18 cellular contexts compared by ENCODE assay signal in genomic region chr17:14336418-14336817, GRCh38. TPM values are rescaled to one million over a fixed set of nuclear protein-coding genes. Genes with fewer than 3 reads are reported as not detected.
DNase-seq lines count a peak whose midpoint lies in the region; ATAC-seq, FAIRE-seq and TF ChIP-seq lines count a peak whose summit lies in the region.
"Had no signal": no experiment of that assay in that cellular context is flagged by ENCODE, and none has a peak within 500 bp of the region (broad histone marks: within the 10 kb centered on the region; RNA-seq: fewer than 3 reads in every experiment).

No MANE protein-coding gene starts in this region.

- WGBS in H1 (ENCODE audit: extremely low coverage in 1 of 2, insufficient coverage in 1 of 2, insufficient read length in 1 of 2, insufficient replicate concordance in 2 of 2, low coverage in 1 of 2, low lambda C conversion rate in 2 of 2, missing lambda C conversion rate in 1 of 2), 2 experiments, result 81% methylated on average over 4 of the region's 4 CpGs; no CpG with 5 or more reads in 1 of the 2 experiments

- no peak overlapping the region for H4K5ac ChIP-seq in H1 (ENCODE audit: insufficient read length, low read depth, low read length)

- H3K27ac ChIP-seq in CD4-positive, alpha-beta T cell (ENCODE audit: low read depth, low read length), result no peak overlapping the region
- H3K27ac ChIP-seq in H1 (ENCODE audit: low read depth, low read length), result no peak overlapping the region
- H3K27ac ChIP-seq: A549, RWPE1 had no signal

- H2BK20ac ChIP-seq in H1 (ENCODE audit: low read length), result 0 out of 2 replicates have a peak overlapping the region, but pooled peaks have one; percentile 21

- no peak overlapping the region for H2BK5ac ChIP-seq in H1 (ENCODE audit: low read depth, low read length)

- no peak overlapping the region for H3K9ac ChIP-seq in H1 (replicated peaks in 1 of 4; ENCODE audit: extremely low read depth in 1 of 4, low read depth in 3 of 4, low read length in 3 of 4)

- in situ Hi-C loops in KBM-7 (cut with MboI; ENCODE audit: low pct_unique_long_range_greater_than_20kb, low sequenced_read_pairs), result no loop called here

- no peak overlapping the region for H3K56ac ChIP-seq in H1 (replicated peaks; ENCODE audit: insufficient read length, low read depth, low read length)

- H3K14ac ChIP-seq in H1 (ENCODE audit: insufficient read length), result no peak overlapping the region

- intact Hi-C loops in CD4-positive, alpha-beta T cell (cut with DNase I, micrococcal nuclease), result no loop called here
- intact Hi-C loops in natural killer cell (cut with micrococcal nuclease), result no loop called here

- H2AFZ ChIP-seq in H1 (ENCODE audit: low read length), result no peak overlapping the region

- H4K8ac ChIP-seq in H1 (ENCODE audit: extremely low read depth, insufficient read depth, low read length), result no peak overlapping the region

- no peak for FAIRE-seq in H1 (lab: Jason Lieb, UNC)
- FAIRE-seq: H54 had no signal

- POLR2A ChIA-PET in CD4-positive, alpha-beta T cell (lab: Charles Lee), result no interaction called here
- POLR2A ChIA-PET in H1 (lab: Charles Lee; ENCODE audit: partially characterized antibody), result no interaction called here

- peaks cover 0 to 2% of the 10 kb centered on the region in 2 experiments for H4K20me1 ChIP-seq in H1 (replicated peaks in 1 of 2; ENCODE audit: control insufficient read depth in 1 of 2, insufficient read depth in 2 of 2, low read length in 2 of 2)

- peaks cover 8% of the 10 kb centered on the region for H3K36me3 Mint-ChIP-seq in activated naive CD4-positive, alpha-beta T cell treated with anti-CD3 and anti-CD28 coated beads, Interleukin-2, amount 50 U/mL, for 24 hours
- H3K36me3 Mint-ChIP-seq in activated naive CD4-positive, alpha-beta T cell treated with anti-CD3 and anti-CD28 coated beads, Interleukin-2, amount 10 ng/mL, durations not matched to agents 7 days and 5 days, result peaks cover 23% of the 10 kb centered on the region
- H3K36me3 Mint-ChIP-seq in CD4-positive, alpha-beta T cell (ENCODE audit: low read depth), result peaks cover 27% of the 10 kb centered on the region
- no peaks in the 10 kb centered on the region for H3K36me3 Mint-ChIP-seq in natural killer cell

- H3K4ac ChIP-seq in H1 (replicated peaks; ENCODE audit: insufficient read length, low read depth, low read length), result no peak overlapping the region

- H3K27me3 ChIP-seq in CD4-positive, alpha-beta T cell (ENCODE audit: control insufficient read depth, insufficient read depth, low read length), result no peaks in the 10 kb centered on the region
- no peaks in the 10 kb centered on the region for H3K27me3 ChIP-seq in H1 (replicated peaks in 1 of 4; ENCODE audit: control insufficient read depth in 3 of 4, extremely low read depth in 1 of 4, insufficient read depth in 3 of 4, low read length in 3 of 4)
- H3K27me3 ChIP-seq: MG63 had no signal

- H3K4me3 Mint-ChIP-seq in activated naive CD4-positive, alpha-beta T cell treated with anti-CD3 and anti-CD28 coated beads, Interleukin-2, amount 50 U/mL, for 24 hours, result no peak overlapping the region
- no peak overlapping the region for H3K4me3 Mint-ChIP-seq in activated naive CD4-positive, alpha-beta T cell treated with anti-CD3 and anti-CD28 coated beads, Interleukin-2, amount 10 ng/mL, durations not matched to agents 7 days and 5 days
- no peak overlapping the region for H3K4me3 Mint-ChIP-seq in CD4-positive, alpha-beta T cell
- H3K4me3 Mint-ChIP-seq in natural killer cell, result no peak overlapping the region

- H3K27me3 Mint-ChIP-seq in activated naive CD4-positive, alpha-beta T cell treated with anti-CD3 and anti-CD28 coated beads, Interleukin-2, amount 50 U/mL, for 24 hours, result no peaks in the 10 kb centered on the region
- no peaks in the 10 kb centered on the region for H3K27me3 Mint-ChIP-seq in activated naive CD4-positive, alpha-beta T cell treated with anti-CD3 and anti-CD28 coated beads, Interleukin-2, amount 10 ng/mL, durations not matched to agents 7 days and 5 days
- no peaks in the 10 kb centered on the region for H3K27me3 Mint-ChIP-seq in CD4-positive, alpha-beta T cell
- no peaks in the 10 kb centered on the region for H3K27me3 Mint-ChIP-seq in natural killer cell (ENCODE audit: low read depth in 2 of 2)

- H3K79me2 ChIP-seq in H1 (ENCODE audit: control insufficient read depth in 1 of 2, insufficient read depth in 2 of 2, low read length in 2 of 2), result peaks cover 0 to 61% of the 10 kb centered on the region in 2 experiments; a peak in 2 of 4 replicates

- H3K4me3 ChIP-seq in H1 (ENCODE audit: extremely low read depth in 1 of 4, insufficient read depth in 2 of 4, low read depth in 3 of 4, low read length in 4 of 4), result no peak overlapping the region
- H3K4me3 ChIP-seq: A549, MG63 had no signal

- H3K18ac ChIP-seq in H1 (ENCODE audit: extremely low read depth, low read length), result no peak overlapping the region

- H3K27ac Mint-ChIP-seq in activated naive CD4-positive, alpha-beta T cell treated with anti-CD3 and anti-CD28 coated beads, Interleukin-2, amount 50 U/mL, for 24 hours, result peak overlapping the region; percentile 84
- no peak overlapping the region for H3K27ac Mint-ChIP-seq in activated naive CD4-positive, alpha-beta T cell treated with anti-CD3 and anti-CD28 coated beads, Interleukin-2, amount 10 ng/mL, durations not matched to agents 7 days and 5 days
- peak overlapping the region; percentile 78 for H3K27ac Mint-ChIP-seq in CD4-positive, alpha-beta T cell
- peak overlapping the region; percentile 10 to 78 for H3K27ac Mint-ChIP-seq in natural killer cell

- peaks cover 4% of the 10 kb centered on the region; the same call in 1 of the 2 replicates for H3K79me1 ChIP-seq in H1 (ENCODE audit: low read depth, low read length)

- no peak for TF ChIP-seq POLR2A in H1 (IDR thresholded peaks at IDR 0.05; ENCODE audit: control extremely low read depth in 1 of 2, low read depth in 2 of 2, low read length in 2 of 2)
- TF ChIP-seq POLR2A in GM18505 (IDR thresholded peaks at IDR 0.05; ENCODE audit: borderline replicate concordance, extremely low read depth, insufficient read depth, insufficient read length), result no peak

- H2BK15ac ChIP-seq in H1 (ENCODE audit: low read length), result no peak overlapping the region

- H3K4me2 ChIP-seq in H1 (ENCODE audit: insufficient read depth in 1 of 2, low read depth in 2 of 2, low read length in 2 of 2), result no peak overlapping the region
- H3K4me2 ChIP-seq: A549 had no signal

- DNase-seq in activated naive CD4-positive, alpha-beta T cell treated with anti-CD3 and anti-CD28 coated beads, Interleukin-2, amount 10 ng/mL, durations not matched to agents 7 days and 5 days, result no peak
- DNase-seq in CD4-positive, alpha-beta T cell, result no peak
- DNase-seq in H1 (ENCODE audit: low read depth in 1 of 2, low spot score in 2 of 2) (no peak), natural killer cell (no peak), NCI-H146 treated with DMSO at 0.1 percent for 48 hours (lab: John Stamatoyannopoulos, UW; ENCODE audit: unreplicated experiment) (no peak), KBM-7 (no peak)
- DNase-seq: AML-193, GF-D8, MG63, NCI-H1092 treated with DMSO at 0.1 percent for 48 hours, NCI-H1694 treated with DMSO at 0.1 percent for 48 hours, NCI-H345, NCI-H69 had no signal

- H4K91ac ChIP-seq in H1 (replicated peaks; ENCODE audit: insufficient read length, low read length), result no peak overlapping the region

- H2AK5ac ChIP-seq in H1 (ENCODE audit: low read depth, low read length), result no peak overlapping the region

- CTCF ChIA-PET in activated naive CD4-positive, alpha-beta T cell treated with anti-CD3 and anti-CD28 coated beads, Interleukin-2, amount 10 ng/mL, durations not matched to agents 7 days and 5 days (lab: Charles Lee), result no interaction called here
- CTCF ChIA-PET in CD4-positive, alpha-beta T cell (lab: Charles Lee), result no interaction called here
- CTCF ChIA-PET in H1 (lab: Charles Lee; ENCODE audit: partially characterized antibody), result no interaction called here

- H3K23ac ChIP-seq in H1 (ENCODE audit: insufficient read length), result no peak overlapping the region

- H2BK12ac ChIP-seq in H1 (ENCODE audit: low read depth, low read length), result no peak overlapping the region

- no peaks in the 10 kb centered on the region; the same call in 1 of the 2 replicates for H3K23me2 ChIP-seq in H1 (ENCODE audit: low read depth, low read length)

- TF ChIP-seq RAD21 in H1 (IDR thresholded peaks at IDR 0.05 in 1 of 2, conservative IDR thresholded peaks at IDR 0.05 in 1 of 2; ENCODE audit: low read depth in 2 of 2, low read length in 2 of 2), result no peak

- peaks cover 95% of the 10 kb centered on the region for H3K4me1 Mint-ChIP-seq in activated naive CD4-positive, alpha-beta T cell treated with anti-CD3 and anti-CD28 coated beads, Interleukin-2, amount 50 U/mL, for 24 hours
- H3K4me1 Mint-ChIP-seq in activated naive CD4-positive, alpha-beta T cell treated with anti-CD3 and anti-CD28 coated beads, Interleukin-2, amount 10 ng/mL, durations not matched to agents 7 days and 5 days, result peaks cover 80% of the 10 kb centered on the region
- peaks cover 93% of the 10 kb centered on the region for H3K4me1 Mint-ChIP-seq in CD4-positive, alpha-beta T cell (ENCODE audit: low read depth)
- peaks cover 83 to 91% of the 10 kb centered on the region in 2 donors for H3K4me1 Mint-ChIP-seq in natural killer cell

- H3K9me3 Mint-ChIP-seq in activated naive CD4-positive, alpha-beta T cell treated with anti-CD3 and anti-CD28 coated beads, Interleukin-2, amount 50 U/mL, for 24 hours, result no peaks in the 10 kb centered on the region
- H3K9me3 Mint-ChIP-seq in activated naive CD4-positive, alpha-beta T cell treated with anti-CD3 and anti-CD28 coated beads, Interleukin-2, amount 10 ng/mL, durations not matched to agents 7 days and 5 days, result peaks cover 2% of the 10 kb centered on the region
- H3K9me3 Mint-ChIP-seq in CD4-positive, alpha-beta T cell, result no peaks in the 10 kb centered on the region
- no peaks in the 10 kb centered on the region for H3K9me3 Mint-ChIP-seq in natural killer cell

- no peaks in the 10 kb centered on the region for H3K36me3 ChIP-seq in H1 (ENCODE audit: control insufficient read depth in 2 of 4, insufficient read depth in 4 of 4, low read length in 3 of 4)
- H3K36me3 ChIP-seq: MG63 had no signal

- H2BK120ac ChIP-seq in H1 (replicated peaks; ENCODE audit: low read depth, low read length), result no peak overlapping the region

- no peaks in the 10 kb centered on the region for H3K9me3 ChIP-seq in CD4-positive, alpha-beta T cell (ENCODE audit: control insufficient read depth, low read length)
- H3K9me3 ChIP-seq in H1 (ENCODE audit: insufficient read depth in 2 of 2, low read depth in 1 of 2, low read length in 1 of 2), result no peaks in the 10 kb centered on the region
- H3K9me3 ChIP-seq: A549, MG63 had no signal

- no peak for ATAC-seq in CD4-positive, alpha-beta T cell (ENCODE audit: poor library complexity)
- no peak for ATAC-seq in natural killer cell
- ATAC-seq in GM18505 (IDR thresholded peaks at IDR 0.05; ENCODE audit: unreplicated experiment), result no peak
- ATAC-seq: A549 had no signal

- TF ChIP-seq EP300 in H1 (IDR thresholded peaks at IDR 0.05; ENCODE audit: borderline replicate concordance in 1 of 2, low read depth in 2 of 2, low read length in 2 of 2), result no peak

- H3K4me1 ChIP-seq in H1 (replicated peaks in 1 of 4; ENCODE audit: control insufficient read depth in 3 of 4, insufficient read depth in 4 of 4, low read length in 3 of 4), result peaks cover 11 to 20% (median 14%) of the 10 kb centered on the region in 4 experiments
- H3K4me1 ChIP-seq: A549 had no signal

- no peak for TF ChIP-seq CTCF in CD4-positive, alpha-beta T cell (IDR thresholded peaks at IDR 0.05)
- TF ChIP-seq CTCF in H1 (IDR thresholded peaks at IDR 0.05; ENCODE audit: control extremely low read depth in 1 of 3, insufficient read depth in 1 of 3, low read depth in 1 of 3, low read length in 3 of 3), result no peak
- TF ChIP-seq CTCF in natural killer cell (IDR thresholded peaks at IDR 0.05), result no peak

RNA-seq across cellular contexts. Expression of gene HS3ST3B1, which starts 35.5 kb away (rescaled TPM):
- total RNA-seq in CD4-positive, alpha-beta T cell, result 10 to 100 TPM in 1 of 2 experiments, 1 to 10 TPM in 1; 9.3 to 11.5 TPM
- total RNA-seq in H1 (2021; fragmentation: NEBNext Ultra II Directional; extraction: Animal tissue kit (Norgen Biotek cat#: 25700)), result 14.0 and 14.4 TPM in 2 replicates
- 4.7 and 6.1 TPM in 2 replicates for polyA plus RNA-seq in H1 (2011; rRNA removed)
- polyA plus RNA-seq in H1 (2011; cell fraction: cytosol; rRNA removed), result 5.6 TPM
- polyA plus RNA-seq in H1 (2011; cell fraction: nucleus; rRNA removed), result 7.2 TPM
- 6.1 to 7.0 TPM (median 6.9 TPM) in 4 replicates for polyA plus RNA-seq in H1 (2012, experiment 1 of 2)
- polyA plus RNA-seq in H1 (2012, experiment 2 of 2), result 2.1 TPM
- polyA plus RNA-seq in H1 (2013, experiment 1 of 2), result 6.1 TPM
- 6.8 TPM for polyA plus RNA-seq in H1 (2013, experiment 2 of 2)
- polyA minus RNA-seq in H1 (2011; rRNA and poly(A)+ RNA removed), result 11.3 and 12.4 TPM in 2 replicates
- 14.5 TPM for polyA minus RNA-seq in H1 (2011; cell fraction: cytosol; rRNA and poly(A)+ RNA removed)
- polyA minus RNA-seq in H1 (2011; cell fraction: nucleus; rRNA and poly(A)+ RNA removed), result 23.0 TPM
- total RNA-seq in natural killer cell, result 10 to 100 TPM; 14.1 to 18.6 (median 17.1) TPM
